ENCODE assay signal across 9 cellular contexts in genomic region chrX:110418220-110418856, GRCh38. TPM values are rescaled to one million over a fixed set of nuclear protein-coding genes. Genes with fewer than 3 reads are reported as not detected.
A peak's percentile ranks its signal among the peaks of the same experiment; 100 is the strongest.
DNase-seq lines count a peak whose midpoint lies in the region; ATAC-seq and TF ChIP-seq lines count a peak whose summit lies in the region.
"Had no signal": no experiment of that assay in that cellular context is flagged by ENCODE, and none has a peak within 500 bp of the region (broad histone marks: within the 10 kb centered on the region; RNA-seq: fewer than 3 reads in every experiment).

No MANE protein-coding gene starts in this region.

- peaks cover 5% of the 10 kb centered on the region for H3K4me1 ChIP-seq in mesenchymal stem cell (ENCODE audit: control insufficient read depth, insufficient read depth, low read depth, low read length)

- peak overlapping the region; percentile 12 for H4K8ac ChIP-seq in mesenchymal stem cell (ENCODE audit: low read length)

- H3K9ac ChIP-seq in mesenchymal stem cell (ENCODE audit: low read length): peak overlapping the region; percentile 71

- H3K27me3 ChIP-seq in brain microvascular endothelial cell (replicated peaks) (no peaks in the 10 kb centered on the region), mesenchymal stem cell (ENCODE audit: control insufficient read depth in 1 of 2, insufficient read depth in 1 of 2, low read length in 2 of 2) (peaks cover 0 to 21% of the 10 kb centered on the region in 2 experiments)

- TF ChIP-seq CTCF in brain microvascular endothelial cell (IDR thresholded peaks at IDR 0.05; ENCODE audit: low read depth, low read length, missing control alignments): peak; percentile 76

- H3K27ac ChIP-seq in brain microvascular endothelial cell: no peak overlapping the region
- H3K27ac ChIP-seq in mesenchymal stem cell (ENCODE audit: low read length, poor library complexity, severe bottlenecking): no peak overlapping the region
- H3K27ac ChIP-seq: epithelial cell of prostate had no signal

- no peak overlapping the region for H2AFZ ChIP-seq in mesenchymal stem cell (ENCODE audit: low read depth, low read length)

- no peaks in the 10 kb centered on the region for H3K79me1 ChIP-seq in mesenchymal stem cell (replicated peaks; ENCODE audit: low read length, poor library complexity, severe bottlenecking)

- no peak overlapping the region for H4K91ac ChIP-seq in mesenchymal stem cell (ENCODE audit: low read length)

- no peak overlapping the region for H3K23ac ChIP-seq in mesenchymal stem cell (ENCODE audit: low read length in 2 of 2)

- H2BK120ac ChIP-seq in mesenchymal stem cell (ENCODE audit: low read depth, low read length): no peak overlapping the region

- no peak overlapping the region for H3K4me2 ChIP-seq in mesenchymal stem cell (ENCODE audit: low read length, poor library complexity, severe bottlenecking)

- in situ Hi-C loops in brain microvascular endothelial cell (cut with HindIII; ENCODE audit: low pct_ligation_motif_present, low sequenced_read_pairs): loop anchor here (25.0 kb wide), 1 partner anchor 256 kb away; no protein-coding TSS in a partner anchor

- ATAC-seq in HG03469 (IDR thresholded peaks at IDR 0.05; ENCODE audit: unreplicated experiment) (no peak), GM18502 (IDR thresholded peaks at IDR 0.05; ENCODE audit: poor library complexity, unreplicated experiment) (no peak)

- H3K9me3 ChIP-seq in mesenchymal stem cell (ENCODE audit: control insufficient read depth, low read length): no peaks in the 10 kb centered on the region

- no peak overlapping the region for H2BK5ac ChIP-seq in mesenchymal stem cell (ENCODE audit: low read depth, low read length, poor library complexity, severe bottlenecking)

- 3% methylated on average over 7 of the region's 13 CpGs for WGBS in mesenchymal stem cell

- H2BK15ac ChIP-seq in mesenchymal stem cell (ENCODE audit: low read depth, poor library complexity, severe bottlenecking): no peak overlapping the region

- H3K14ac ChIP-seq in mesenchymal stem cell (ENCODE audit: low read length in 2 of 2): no peak overlapping the region

- no peak overlapping the region for H2BK12ac ChIP-seq in mesenchymal stem cell (ENCODE audit: low read length in 2 of 2)

- H3K18ac ChIP-seq in mesenchymal stem cell (ENCODE audit: low read depth in 1 of 2, low read length in 2 of 2): peak overlapping the region; percentile 38 to 70

- no peak overlapping the region for H2AK5ac ChIP-seq in mesenchymal stem cell (ENCODE audit: low read length, severe bottlenecking)

- peak overlapping the region; percentile 15 for H3K4me3 ChIP-seq in brain microvascular endothelial cell (ENCODE audit: low read depth, low read length)
- H3K4me3 ChIP-seq in mesenchymal stem cell (ENCODE audit: insufficient read depth in 1 of 2, low read depth in 1 of 2, low read length in 2 of 2): peak overlapping the region in 1 of 2 experiments; percentile 8

- H3K4ac ChIP-seq in mesenchymal stem cell (ENCODE audit: low read depth in 1 of 2, low read length in 2 of 2): no peak overlapping the region

- peak; percentile 74 for DNase-seq in DMS79 (lab: John Stamatoyannopoulos, UW)
- peak; percentile 69 for DNase-seq in NCI-H1092 treated with DMSO at 0.1 percent for 48 hours (lab: John Stamatoyannopoulos, UW)
- peak; percentile 54 for DNase-seq in brain microvascular endothelial cell
- peak; percentile 85 for DNase-seq in mesenchymal stem cell
- no peak for DNase-seq in activated CD4-positive, alpha-beta T cell treated with anti-CD3 and anti-CD28 coated beads, Interleukin-2, amount 50 U/mL, for 1 hour
- DNase-seq in mesenteric fat pad (ENCODE audit: low spot score): no peak

- H3K36me3 ChIP-seq in brain microvascular endothelial cell (replicated peaks) (no peaks in the 10 kb centered on the region), mesenchymal stem cell (ENCODE audit: control insufficient read depth in 1 of 2, insufficient read depth in 2 of 2, low read depth in 1 of 2, low read length in 2 of 2) (no peaks in the 10 kb centered on the region)

RNA-seq across cellular contexts. Expression of gene RTL9, which starts 59.7 kb away (rescaled TPM):
- polyA plus RNA-seq in mesenchymal stem cell (2013, experiment 1 of 2): 0.33 TPM
- polyA plus RNA-seq in mesenchymal stem cell (2013, experiment 2 of 2): 0.49 TPM
- total RNA-seq in mesenteric fat pad: 0.22 TPM

Comparison
In these comparisons a context has a peak if more than half of its experiments do, and no peak if none do; other contexts are left out.
1. DNase-seq: peak in DMS79 (single experiment), NCI-H1092 treated with DMSO at 0.1 percent for 48 hours (single experiment), brain microvascular endothelial cell (single experiment) and mesenchymal stem cell (single experiment); none in activated CD4-positive, alpha-beta T cell treated with anti-CD3 and anti-CD28 coated beads, Interleukin-2, amount 50 U/mL, for 1 hour (single experiment) and mesenteric fat pad (single experiment).